In genomic region chr9:105251133-105251532, GRCh38 we compare ENCODE assay signal across 16 cellular contexts. TPM values are rescaled to one million over a fixed set of nuclear protein-coding genes. Genes with fewer than 3 reads are reported as not detected.
DNase-seq lines count a peak whose midpoint lies in the region; ATAC-seq and TF ChIP-seq lines count a peak whose summit lies in the region.
"Had no signal": no experiment of that assay in that cellular context is flagged by ENCODE, and none has a peak within 500 bp of the region (broad histone marks: within the 10 kb centered on the region; RNA-seq: fewer than 3 reads in every experiment).

No MANE protein-coding gene starts in this region.

- no peaks in the 10 kb centered on the region for H3K27me3 ChIP-seq in GM23338 (ENCODE audit: insufficient read depth)
- no peaks in the 10 kb centered on the region for H3K27me3 ChIP-seq in dorsolateral prefrontal cortex
- H3K27me3 ChIP-seq in mucosa of rectum (ENCODE audit: control insufficient read depth in 2 of 2, insufficient read depth in 2 of 2, low read length in 2 of 2) = no peaks in the 10 kb centered on the region
- H3K27me3 ChIP-seq: BLaER1 had no signal

- H3K4me3 Mint-ChIP-seq in GM23338 (no peak overlapping the region), T-helper 17 cell (no peak overlapping the region)
- no peak overlapping the region for H3K4me3 Mint-ChIP-seq in stimulated activated naive B cell treated with anti-CD40 and anti-IgM and Interleukin-4, amounts not matched to agents 10 μg/mL and 1 μg/mL and 100 μg/mL, for 72 hours

- no peaks in the 10 kb centered on the region for H3K27me3 Mint-ChIP-seq in GM23338 (ENCODE audit: insufficient read depth, low read depth, poor library complexity)
- H3K27me3 Mint-ChIP-seq in T-helper 17 cell = no peaks in the 10 kb centered on the region
- H3K27me3 Mint-ChIP-seq in stimulated activated naive B cell treated with anti-CD40 and anti-IgM and Interleukin-4, amounts not matched to agents 10 μg/mL and 1 μg/mL and 100 μg/mL, for 72 hours = no peaks in the 10 kb centered on the region
- H3K27me3 Mint-ChIP-seq: CD8-positive, alpha-beta memory T cell had no signal

- no peak overlapping the region for H3K4me2 ChIP-seq in GM23338
- H3K4me2 ChIP-seq: BLaER1 had no signal

- no peaks in the 10 kb centered on the region for H3K9me3 ChIP-seq in T-helper 17 cell (ENCODE audit: control insufficient read depth, low read length, poor library complexity, severe bottlenecking)
- H3K9me3 ChIP-seq in mucosa of rectum (ENCODE audit: control insufficient read depth in 2 of 2, low read length in 2 of 2) = no peaks in the 10 kb centered on the region
- H3K9me3 ChIP-seq: BLaER1 had no signal

- no peak for ATAC-seq in GM23338
- ATAC-seq in T-helper 17 cell = no peak
- ATAC-seq in stimulated activated naive B cell treated with anti-CD40 and anti-IgM and Interleukin-4, amounts not matched to agents 10 μg/mL and 1 μg/mL and 100 μg/mL, for 72 hours (replicated peaks) = no peak

- H3K27ac ChIP-seq in GM23338 (ENCODE audit: low read depth) (no peak overlapping the region; the same call in 1 of the 2 replicates), dorsolateral prefrontal cortex (peak overlapping the region in 40 of 59 donors; percentile 2 to 96 (median 59)), mucosa of rectum (ENCODE audit: low read depth in 2 of 2, low read length in 2 of 2) (peak overlapping the region; percentile 84 to 87)
- H3K27ac ChIP-seq: BLaER1 had no signal

- intact Hi-C loops in dorsolateral prefrontal cortex (cut with DNase I) = no loop called here

- H3K36me3 Mint-ChIP-seq in GM23338 (ENCODE audit: low read depth) (no peaks in the 10 kb centered on the region), T-helper 17 cell (ENCODE audit: low read depth) (peaks cover 4% of the 10 kb centered on the region)
- no peaks in the 10 kb centered on the region for H3K36me3 Mint-ChIP-seq in stimulated activated naive B cell treated with anti-CD40 and anti-IgM and Interleukin-4, amounts not matched to agents 10 μg/mL and 1 μg/mL and 100 μg/mL, for 72 hours
- H3K36me3 Mint-ChIP-seq: CD8-positive, alpha-beta memory T cell had no signal

- H3K9me2 ChIP-seq in GM23338 (ENCODE audit: insufficient read depth) = no peaks in the 10 kb centered on the region

- H3K4me1 ChIP-seq in GM23338 (ENCODE audit: insufficient read depth) (peaks cover 61% of the 10 kb centered on the region), mucosa of rectum (ENCODE audit: control insufficient read depth in 2 of 2, insufficient read depth in 2 of 2, low read length in 2 of 2) (peaks cover 50 to 62% of the 10 kb centered on the region in 2 donors)

- DNase-seq in GM23338 (ENCODE audit: low spot score) (no peak), T-helper 17 cell (no peak), dorsolateral prefrontal cortex (no peak), HPDE6-E6E7 (ENCODE audit: extremely low spot score) (no peak), dermis blood vessel endothelial cell (no peak)
- DNase-seq in activated CD8-positive, alpha-beta memory T cell treated with anti-CD3 and anti-CD28 coated beads, Interleukin-2, amount 50 U/mL, for 4 hours = no peak
- DNase-seq in stimulated activated naive B cell treated with anti-CD40 and anti-IgM and Interleukin-4, amounts not matched to agents 10 μg/mL and 1 μg/mL and 100 μg/mL, for 72 hours = no peak
- DNase-seq: CD8-positive, alpha-beta memory T cell; DMS79 treated with DMSO at 0.1 percent for 48 hours; HCEC 1CT; KG1; NCI-H2081 treated with DMSO at 0.1 percent for 48 hours; NCI-H510A; SHP77 treated with DMSO at 0.1 percent for 48 hours had no signal

- TF ChIP-seq CTCF in GM23338 (conservative IDR thresholded peaks at IDR 0.05; ENCODE audit: low read depth in 2 of 2) = no peak
- no peak for TF ChIP-seq CTCF in dorsolateral prefrontal cortex (IDR thresholded peaks at IDR 0.05 in 54 of 56, conservative IDR thresholded peaks at IDR 0.05 in 2 of 56; ENCODE audit: low read depth in 1 of 56, partially characterized antibody in 56 of 56)

- peak overlapping the region in 1 of 2 donors; percentile 44 for H3K9ac ChIP-seq in mucosa of rectum (ENCODE audit: low read depth in 1 of 2, low read length in 2 of 2)
- H3K9ac ChIP-seq: BLaER1 had no signal

- H3K36me3 ChIP-seq in GM23338 (ENCODE audit: insufficient read depth) = no peaks in the 10 kb centered on the region
- H3K36me3 ChIP-seq in mucosa of rectum (ENCODE audit: control insufficient read depth in 2 of 2, insufficient read depth in 2 of 2, low read length in 2 of 2) = peaks cover 0 to 3% of the 10 kb centered on the region in 2 donors
- H3K36me3 ChIP-seq: BLaER1 had no signal

- H4K20me1 ChIP-seq in GM23338 (replicated peaks; ENCODE audit: insufficient read depth) = no peaks in the 10 kb centered on the region

- H3K79me2 ChIP-seq in GM23338 (replicated peaks; ENCODE audit: insufficient read depth) = peaks cover 100% of the 10 kb centered on the region

- H3K4me3 ChIP-seq in GM23338 (no peak overlapping the region), dorsolateral prefrontal cortex (peak overlapping the region in 38 of 59 donors; percentile 2 to 94 (median 26)), mucosa of rectum (ENCODE audit: low read length in 2 of 2) (no peak overlapping the region)
- H3K4me3 ChIP-seq: BLaER1 had no signal

- H3K9me3 Mint-ChIP-seq in GM23338 = no peaks in the 10 kb centered on the region
- no peaks in the 10 kb centered on the region for H3K9me3 Mint-ChIP-seq in stimulated activated naive B cell treated with anti-CD40 and anti-IgM and Interleukin-4, amounts not matched to agents 10 μg/mL and 1 μg/mL and 100 μg/mL, for 72 hours
- H3K9me3 Mint-ChIP-seq: CD8-positive, alpha-beta memory T cell had no signal

- H3K27ac Mint-ChIP-seq in GM23338 = peak overlapping the region; percentile 6; the same call in 1 of the 2 replicates
- peak overlapping the region; percentile 29 for H3K27ac Mint-ChIP-seq in T-helper 17 cell
- H3K27ac Mint-ChIP-seq in stimulated activated naive B cell treated with anti-CD40 and anti-IgM and Interleukin-4, amounts not matched to agents 10 μg/mL and 1 μg/mL and 100 μg/mL, for 72 hours = no peak overlapping the region

- no peaks in the 10 kb centered on the region for H3F3A ChIP-seq in GM23338 (replicated peaks; ENCODE audit: low read depth)

- H3K4me1 Mint-ChIP-seq in GM23338 (peaks cover 58% of the 10 kb centered on the region), T-helper 17 cell (peaks cover 13% of the 10 kb centered on the region)
- peaks cover 2 to 9% of the 10 kb centered on the region in 2 donors for H3K4me1 Mint-ChIP-seq in stimulated activated naive B cell treated with anti-CD40 and anti-IgM and Interleukin-4, amounts not matched to agents 10 μg/mL and 1 μg/mL and 100 μg/mL, for 72 hours

- H2AFZ ChIP-seq in GM23338 = no peak overlapping the region

TF ChIP-seq in GM23338, 12 proteins besides CTCF, POLR2A, EP300 and RAD21:
- TF ChIP-seq EZH2phosphoT487 (IDR thresholded peaks at IDR 0.05; ENCODE audit: unreplicated experiment) (no peak), ZNF331 (CRISPR knock-in tag; IDR thresholded peaks at IDR 0.05; ENCODE audit: low read depth) (no peak), STAT1 (IDR thresholded peaks at IDR 0.05; ENCODE audit: unreplicated experiment) (no peak), EZH2 (IDR thresholded peaks at IDR 0.05; ENCODE audit: low read depth, unreplicated experiment) (no peak), REST (IDR thresholded peaks at IDR 0.05; ENCODE audit: unreplicated experiment) (no peak)

RNA-seq across cellular contexts. Expression of gene SLC44A1, which starts 6.7 kb away (rescaled TPM):
- total RNA-seq in GM23338 (2014; rRNA removed; shearing (Covaris generic)) = 74.4 and 75.0 TPM in 2 replicates
- polyA plus RNA-seq in GM23338 (2016; fragmentation: Nextera tagmentation; extraction: Ambion mirVana) = 14.9 and 15.0 TPM in 2 replicates
- total RNA-seq in T-helper 17 cell = 10 to 100 TPM; 11.8 to 14.9 TPM
- total RNA-seq in dorsolateral prefrontal cortex = 100 to 1,000 TPM in 103 of 120 experiments, 10 to 100 TPM in 17; 60.7 to 602 (median 176) TPM
- 42.7 and 71.8 TPM in 2 replicates for total RNA-seq in dermis blood vessel endothelial cell

Comparison
In these comparisons a context has a peak if more than half of its experiments do, and no peak if none do; other contexts are left out.
1. H3K4me3 ChIP-seq: peak in dorsolateral prefrontal cortex (38 of 59); none in GM23338 (single experiment) and mucosa of rectum (0 of 2).